Comparison of ENCODE assay signal across 8 cellular contexts in genomic region chr12:18165422-18165871, GRCh38.
DNase-seq lines count a peak whose midpoint lies in the region; ATAC-seq and TF ChIP-seq lines count a peak whose summit lies in the region.

No MANE protein-coding gene starts in this region.

- H3K36me3 ChIP-seq in GM23248 (ENCODE audit: low read depth): no peaks in the 10 kb centered on the region
- no peaks in the 10 kb centered on the region for H3K36me3 ChIP-seq in MM.1S (replicated peaks; ENCODE audit: insufficient read depth, low read length)
- no peaks in the 10 kb centered on the region for H3K36me3 ChIP-seq in neuronal stem cell (replicated peaks in 1 of 2; ENCODE audit: control insufficient read depth in 2 of 2, insufficient read depth in 2 of 2, low read length in 2 of 2)
- H3K36me3 ChIP-seq in gastrocnemius medialis: no peaks in the 10 kb centered on the region

- POLR2A ChIA-PET in activated CD4-positive, alpha-beta T cell treated with anti-CD3 and anti-CD28 coated beads for 36 hours (lab: Charles Lee): no interaction called here

- H2BK120ac ChIP-seq in neuronal stem cell (ENCODE audit: low read depth, low read length): no peak overlapping the region

- H3K4me2 ChIP-seq in GM23248 (ENCODE audit: unreplicated experiment): peak overlapping the region; percentile 96
- peak overlapping the region; percentile 84 for H3K4me2 ChIP-seq in MM.1S (ENCODE audit: low read depth, low read length)
- H3K4me2 ChIP-seq in neuronal stem cell (ENCODE audit: insufficient read depth, low read length, poor library complexity, severe bottlenecking): no peak overlapping the region

- ATAC-seq in activated CD4-positive, alpha-beta T cell treated with anti-CD3 and anti-CD28 coated beads for 36 hours: peak; percentile 94
- no peak for ATAC-seq in gastrocnemius medialis

- H3K9ac ChIP-seq in GM23248 (peak overlapping the region; percentile 56), MM.1S (ENCODE audit: low read length) (peak overlapping the region; percentile 17; the same call in 1 of the 2 replicates), neuronal stem cell (ENCODE audit: low read depth, low read length, poor library complexity) (no peak overlapping the region)

- 0 out of 2 replicates have a peak, but pooled peaks cover 3% of the 10 kb centered on the region for H3F3A ChIP-seq in GM23248 (ENCODE audit: insufficient read depth)
- H3F3A ChIP-seq in MM.1S (ENCODE audit: insufficient read depth, low read length): no peaks in the 10 kb centered on the region

- H3K36me3 Mint-ChIP-seq in activated CD4-positive, alpha-beta T cell treated with anti-CD3 and anti-CD28 coated beads for 36 hours (ENCODE audit: low read depth): no peaks in the 10 kb centered on the region

- no peaks in the 10 kb centered on the region for H3K79me1 ChIP-seq in neuronal stem cell (ENCODE audit: low read depth, low read length)

- no peak overlapping the region for H3K23ac ChIP-seq in neuronal stem cell (ENCODE audit: low read depth, low read length, poor library complexity)

- H4K20me1 ChIP-seq in GM23248 (ENCODE audit: insufficient read depth) (no peaks in the 10 kb centered on the region), MM.1S (ENCODE audit: insufficient read depth, low read length) (no peaks in the 10 kb centered on the region)

- H3K4me1 ChIP-seq in GM23248 (ENCODE audit: insufficient read depth): peaks cover 10% of the 10 kb centered on the region
- H3K4me1 ChIP-seq in MM.1S (ENCODE audit: low read length): peaks cover 10% of the 10 kb centered on the region
- H3K4me1 ChIP-seq in neuronal stem cell (ENCODE audit: control insufficient read depth in 2 of 2, insufficient read depth in 1 of 2, low read depth in 1 of 2, low read length in 2 of 2): no peaks in the 10 kb centered on the region
- no peaks in the 10 kb centered on the region for H3K4me1 ChIP-seq in gastrocnemius medialis

- H2BK15ac ChIP-seq in neuronal stem cell (ENCODE audit: low read length): no peak overlapping the region

- 0 to 9% methylated on average over 2 of the region's 2 CpGs for WGBS in GM23248 (ENCODE audit: low coverage in 1 of 2, low lambda C conversion rate in 2 of 2, missing lambda C conversion rate in 2 of 2), 2 experiments
- no CpG with 5 or more reads among the region's 2 CpGs for WGBS in neuronal stem cell (ENCODE audit: extremely low coverage in 2 of 2, insufficient read length in 2 of 2, insufficient replicate concordance in 1 of 2), 2 donors

- CTCF ChIA-PET in activated CD4-positive, alpha-beta T cell treated with anti-CD3 and anti-CD28 coated beads for 36 hours (lab: Charles Lee): interaction anchor here (0.7 to 0.8 kb wide), 2 partner anchors 9 to 30 kb away, joined by 3 read pairs; no protein-coding TSS in a partner anchor

- no peak overlapping the region for H2AK5ac ChIP-seq in neuronal stem cell (ENCODE audit: low read depth, low read length)

- peaks cover 7% of the 10 kb centered on the region for H3K4me1 Mint-ChIP-seq in activated CD4-positive, alpha-beta T cell treated with anti-CD3 and anti-CD28 coated beads for 36 hours

- no peak overlapping the region for H2BK12ac ChIP-seq in neuronal stem cell (ENCODE audit: low read length)

- no peak overlapping the region for H3K18ac ChIP-seq in neuronal stem cell (ENCODE audit: low read length)

- no peaks in the 10 kb centered on the region for H3K9me3 ChIP-seq in GM23248 (ENCODE audit: low read depth)
- H3K9me3 ChIP-seq in MM.1S (replicated peaks; ENCODE audit: insufficient read depth, low read length): no peaks in the 10 kb centered on the region
- no peaks in the 10 kb centered on the region for H3K9me3 ChIP-seq in neuronal stem cell (replicated peaks in 1 of 2; ENCODE audit: control insufficient read depth in 2 of 2, insufficient read depth in 1 of 2, low read depth in 1 of 2, low read length in 2 of 2)
- H3K9me3 ChIP-seq in gastrocnemius medialis: no peaks in the 10 kb centered on the region

- H3K27me3 ChIP-seq in GM23248 (replicated peaks; ENCODE audit: insufficient read depth): no peaks in the 10 kb centered on the region
- H3K27me3 ChIP-seq in MM.1S (replicated peaks; ENCODE audit: insufficient read depth, low read length): no peaks in the 10 kb centered on the region
- no peaks in the 10 kb centered on the region for H3K27me3 ChIP-seq in neuronal stem cell (ENCODE audit: control insufficient read depth in 3 of 3, insufficient read depth in 3 of 3, low read depth in 1 of 3, low read length in 3 of 3)
- H3K27me3 ChIP-seq in gastrocnemius medialis: no peaks in the 10 kb centered on the region

- in situ Hi-C loops in GM23248 (cut with MboI) (no loop called here), astrocyte of the cerebellum (cut with HindIII; ENCODE audit: low sequenced_read_pairs) (no loop called here), gastrocnemius medialis (cut with MboI; ENCODE audit: low sequenced_read_pairs in 4 of 4) (no loop called here)

- H4K91ac ChIP-seq in neuronal stem cell (ENCODE audit: low read depth, low read length, poor library complexity): no peak overlapping the region

- intact Hi-C loops in activated CD4-positive, alpha-beta T cell treated with anti-CD3 and anti-CD28 coated beads for 36 hours (cut with DNase I, micrococcal nuclease): no loop called here
- intact Hi-C loops in gastrocnemius medialis (cut with DNase I; ENCODE audit: low total_unique reads): no loop called here

- H2AFZ ChIP-seq in GM23248: peak overlapping the region; percentile 84
- peak overlapping the region; percentile 82 for H2AFZ ChIP-seq in MM.1S (ENCODE audit: low read length)
- H2AFZ ChIP-seq in neuronal stem cell (ENCODE audit: low read length): peak overlapping the region; percentile 79

- H3K14ac ChIP-seq in neuronal stem cell (ENCODE audit: low read length): no peak overlapping the region

- H3K79me2 ChIP-seq in GM23248 (ENCODE audit: insufficient read depth): no peaks in the 10 kb centered on the region
- no peaks in the 10 kb centered on the region for H3K79me2 ChIP-seq in MM.1S (ENCODE audit: low read length)

- no peak overlapping the region for H3K4ac ChIP-seq in neuronal stem cell (ENCODE audit: low read length)

- no peak overlapping the region for H2BK5ac ChIP-seq in neuronal stem cell (ENCODE audit: low read length)

- DNase-seq in activated CD4-positive, alpha-beta T cell treated with anti-CD3 and anti-CD28 coated beads for 36 hours: peak; percentile 11
- DNase-seq in activated CD4-positive, alpha-beta T cell treated with anti-CD3 and anti-CD28 coated beads for 48 hours: no peak
- DNase-seq in GM23248 (peak; percentile 76), MM.1S (peak; percentile 80), astrocyte of the cerebellum (ENCODE audit: low read depth) (peak; percentile 29), neuronal stem cell (ENCODE audit: low spot score) (no peak), gastrocnemius medialis (no peak)
- no peak for DNase-seq in stimulated activated CD4-positive, alpha-beta T cell treated with anti-CD3 and anti-CD28 coated beads, Interleukin-4, amount 100 ng/mL, for 1 hour

- no peak overlapping the region for H3K4me3 Mint-ChIP-seq in activated CD4-positive, alpha-beta T cell treated with anti-CD3 and anti-CD28 coated beads for 36 hours

- no peak overlapping the region for H4K8ac ChIP-seq in neuronal stem cell (ENCODE audit: low read depth, low read length)

- H3K9me3 Mint-ChIP-seq in activated CD4-positive, alpha-beta T cell treated with anti-CD3 and anti-CD28 coated beads for 36 hours (ENCODE audit: low read depth): no peaks in the 10 kb centered on the region

- H3K9me2 ChIP-seq in GM23248 (ENCODE audit: insufficient read depth) (no peaks in the 10 kb centered on the region), MM.1S (replicated peaks; ENCODE audit: insufficient read depth, low read length) (no peaks in the 10 kb centered on the region)

- H3K4me3 ChIP-seq in GM23248 (peak overlapping the region; percentile 66), MM.1S (ENCODE audit: low read length) (peak overlapping the region; percentile 34), astrocyte of the cerebellum (ENCODE audit: low read depth, low read length) (no peak overlapping the region), neuronal stem cell (ENCODE audit: low read length in 2 of 2) (peak overlapping the region in 1 of 2 donors; percentile 26), gastrocnemius medialis (peak overlapping the region in 1 of 4 donors; percentile 27)

- H3K27ac ChIP-seq in GM23248 (peak overlapping the region; percentile 4; the same call in 1 of the 2 replicates), MM.1S (ENCODE audit: low read length) (peak overlapping the region; percentile 42; the same call in 1 of the 2 replicates), neuronal stem cell (replicated peaks; ENCODE audit: low read length) (no peak overlapping the region), gastrocnemius medialis (no peak overlapping the region)

- TF ChIP-seq POLR2A in gastrocnemius medialis (IDR thresholded peaks at IDR 0.05): no peak

- H3K27ac Mint-ChIP-seq in activated CD4-positive, alpha-beta T cell treated with anti-CD3 and anti-CD28 coated beads for 36 hours: no peak overlapping the region

- no peaks in the 10 kb centered on the region for H3K27me3 Mint-ChIP-seq in activated CD4-positive, alpha-beta T cell treated with anti-CD3 and anti-CD28 coated beads for 36 hours

- TF ChIP-seq CTCF in MM.1S (IDR thresholded peaks at IDR 0.05; ENCODE audit: low read length) (no peak), astrocyte of the cerebellum (IDR thresholded peaks at IDR 0.05; ENCODE audit: low read depth, low read length, missing control alignments) (no peak), gastrocnemius medialis (IDR thresholded peaks at IDR 0.05 in 4 of 5, conservative IDR thresholded peaks at IDR 0.05 in 1 of 5) (no peak)

Comparison
In these comparisons a context has a peak if more than half of its experiments do, and no peak if none do; other contexts are left out.
1. DNase-seq: peak in activated CD4-positive, alpha-beta T cell treated with anti-CD3 and anti-CD28 coated beads for 36 hours (single experiment), GM23248 (single experiment), MM.1S (single experiment) and astrocyte of the cerebellum (single experiment); none in activated CD4-positive, alpha-beta T cell treated with anti-CD3 and anti-CD28 coated beads for 48 hours (single experiment), neuronal stem cell (single experiment), stimulated activated CD4-positive, alpha-beta T cell treated with anti-CD3 and anti-CD28 coated beads, Interleukin-4, amount 100 ng/mL, for 1 hour (single experiment) and gastrocnemius medialis (0 of 2).
2. H3K27ac ChIP-seq: peak in GM23248 (single experiment) and MM.1S (single experiment); none in neuronal stem cell (single experiment) and gastrocnemius medialis (0 of 4).
3. Peak in every context shown above with its lines, with median percentiles within 50 percentile points of each other: H2AFZ ChIP-seq.